8 cellular contexts compared by ENCODE assay signal in genomic region chr6:137707590-137708360, GRCh38.
DNase-seq lines count a peak whose midpoint lies in the region; ATAC-seq and TF ChIP-seq lines count a peak whose summit lies in the region.

No MANE protein-coding gene starts in this region.

- peak; percentile 82 for DNase-seq in DMS53 (lab: John Stamatoyannopoulos, UW)
- peak; percentile 72 to 88 for DNase-seq in Kasumi-1 (lab: John Stamatoyannopoulos, UW)
- peak; percentile 76 for DNase-seq in RWPE2 (ENCODE audit: low spot score)
- peak; percentile 70 for DNase-seq in activated effector memory CD4-positive, alpha-beta T cell treated with Interleukin-2 at 50 U/mL for 16 hours
- peak; percentile 78 for DNase-seq in foreskin melanocyte
- DNase-seq in trophoblast cell: peak; percentile 49 to 83
- DNase-seq in transverse colon: peak; percentile 81

- no peak overlapping the region for H4K12ac ChIP-seq in trophoblast cell (ENCODE audit: low read depth, low read length)

- no CpG with 5 or more reads among the region's 13 CpGs for WGBS in trophoblast cell (ENCODE audit: extremely low coverage, insufficient coverage, insufficient read length)
- WGBS in transverse colon (ENCODE audit: low coverage in 1 of 2), 2 donors: 5 to 10% methylated on average over 2 to 13 of the region's 13 CpGs

- H3K27ac ChIP-seq in RWPE2 (ENCODE audit: poor library complexity, severe bottlenecking) (no peak overlapping the region), trophoblast cell (ENCODE audit: low read depth, low read length) (no peak overlapping the region), transverse colon (peak overlapping the region; percentile 13 to 53 (median 30))

- peak overlapping the region; percentile 5 for H4K91ac ChIP-seq in trophoblast cell (ENCODE audit: low read depth, low read length)

- no peaks in the 10 kb centered on the region for H3K79me2 ChIP-seq in trophoblast cell (ENCODE audit: control insufficient read depth, insufficient read depth, low read length, poor library complexity)

- no peak overlapping the region for H3K9ac ChIP-seq in trophoblast cell (ENCODE audit: low read length)

- H2AK5ac ChIP-seq in trophoblast cell (ENCODE audit: low read length): no peak overlapping the region

- H3K4ac ChIP-seq in trophoblast cell (ENCODE audit: low read depth, low read length): no peak overlapping the region

- TF ChIP-seq CTCF in RWPE2 (IDR thresholded peaks at IDR 0.05; ENCODE audit: poor library complexity, severe bottlenecking) (peak; percentile 91), transverse colon (IDR thresholded peaks at IDR 0.05) (peak; percentile 76 to 88 (median 80))

- H3K23ac ChIP-seq in trophoblast cell (ENCODE audit: low read length): no peak overlapping the region

- no peak overlapping the region for H3K18ac ChIP-seq in trophoblast cell (ENCODE audit: low read length)

- H3K79me1 ChIP-seq in trophoblast cell (ENCODE audit: low read length): no peaks in the 10 kb centered on the region

- H3K27me3 ChIP-seq in RWPE2 (ENCODE audit: insufficient read depth, poor library complexity, severe bottlenecking): no peaks in the 10 kb centered on the region
- no peaks in the 10 kb centered on the region for H3K27me3 ChIP-seq in trophoblast cell (ENCODE audit: insufficient read depth, low read length)
- H3K27me3 ChIP-seq in transverse colon: no peaks in the 10 kb centered on the region

- no peak overlapping the region for H2AFZ ChIP-seq in trophoblast cell (ENCODE audit: insufficient read depth, low read length, poor library complexity)

- H3K36me3 ChIP-seq in RWPE2 (ENCODE audit: low read depth) (no peaks in the 10 kb centered on the region), trophoblast cell (ENCODE audit: control insufficient read depth in 1 of 2, insufficient read depth in 2 of 2, low read length in 2 of 2) (no peaks in the 10 kb centered on the region), transverse colon (no peaks in the 10 kb centered on the region)

- no peak overlapping the region for H2BK5ac ChIP-seq in trophoblast cell (ENCODE audit: low read depth, low read length, poor library complexity)

- H3K4me3 ChIP-seq in RWPE2 (ENCODE audit: severe bottlenecking): no peak overlapping the region
- no peak overlapping the region for H3K4me3 ChIP-seq in trophoblast cell (ENCODE audit: low read depth, low read length)
- H3K4me3 ChIP-seq in transverse colon: no peak overlapping the region

- ATAC-seq in GM21723 (IDR thresholded peaks at IDR 0.05; ENCODE audit: unreplicated experiment) (peak; percentile 74), RWPE2 (ENCODE audit: low read depth) (peak; percentile 45; the same call in 2 of the 3 replicates)

- H3K4me1 ChIP-seq in RWPE2 (ENCODE audit: insufficient read depth, poor library complexity, severe bottlenecking): peaks cover 13% of the 10 kb centered on the region
- no peaks in the 10 kb centered on the region for H3K4me1 ChIP-seq in trophoblast cell (ENCODE audit: control insufficient read depth in 1 of 2, insufficient read depth in 2 of 2, low read length in 2 of 2)
- H3K4me1 ChIP-seq in transverse colon: peaks cover 0 to 41% (median 7%) of the 10 kb centered on the region in 4 donors

- TF ChIP-seq EP300 in transverse colon (IDR thresholded peaks at IDR 0.05; ENCODE audit: low read depth): no peak

- H4K8ac ChIP-seq in trophoblast cell (ENCODE audit: low read depth, low read length): no peak overlapping the region

- TF ChIP-seq POLR2A in transverse colon (IDR thresholded peaks at IDR 0.05): no peak

- intact Hi-C loops in transverse colon (cut with DNase I; ENCODE audit: low total_unique reads): loop anchor here (2.0 to 10.0 kb wide), 3 partner anchors 159 to 407 kb away; partner anchors contain the start of gene TNFAIP3

- peak overlapping the region; percentile 32 for H2BK12ac ChIP-seq in trophoblast cell (ENCODE audit: low read length)

- H2BK120ac ChIP-seq in trophoblast cell (ENCODE audit: insufficient read depth, low read length, poor library complexity): peak overlapping the region; percentile 5

- no peak overlapping the region for H3K14ac ChIP-seq in trophoblast cell (ENCODE audit: low read length)

- no peaks in the 10 kb centered on the region for H3K9me3 ChIP-seq in RWPE2 (ENCODE audit: severe bottlenecking)
- no peaks in the 10 kb centered on the region for H3K9me3 ChIP-seq in trophoblast cell (ENCODE audit: insufficient read depth, low read depth, low read length)
- H3K9me3 ChIP-seq in transverse colon: no peaks in the 10 kb centered on the region

- no peak overlapping the region for H3K4me2 ChIP-seq in trophoblast cell (ENCODE audit: low read length)

- in situ Hi-C loops in transverse colon (cut with MboI; ENCODE audit: low pct_ligation_motif_present in 1 of 4, low pct_unique_long_range_greater_than_20kb in 1 of 4, low sequenced_read_pairs in 3 of 4): loop anchor here (5.0 to 25.0 kb wide), 5 partner anchors 157 to 405 kb away; partner anchors contain the start of genes PERP (in 2 of the 4) and TNFAIP3 (in 2 of the 4)

Comparison
In these comparisons a context has a peak if more than half of its experiments do, and no peak if none do; other contexts are left out.
1. H3K27ac ChIP-seq: peak in transverse colon (4 of 4); none in RWPE2 (single experiment) and trophoblast cell (single experiment).
2. Peak in every context shown above with its lines, with median percentiles within 50 percentile points of each other: DNase-seq.